Comparison of ENCODE assay signal across 1 cellular context in the genomic region with DNA sequence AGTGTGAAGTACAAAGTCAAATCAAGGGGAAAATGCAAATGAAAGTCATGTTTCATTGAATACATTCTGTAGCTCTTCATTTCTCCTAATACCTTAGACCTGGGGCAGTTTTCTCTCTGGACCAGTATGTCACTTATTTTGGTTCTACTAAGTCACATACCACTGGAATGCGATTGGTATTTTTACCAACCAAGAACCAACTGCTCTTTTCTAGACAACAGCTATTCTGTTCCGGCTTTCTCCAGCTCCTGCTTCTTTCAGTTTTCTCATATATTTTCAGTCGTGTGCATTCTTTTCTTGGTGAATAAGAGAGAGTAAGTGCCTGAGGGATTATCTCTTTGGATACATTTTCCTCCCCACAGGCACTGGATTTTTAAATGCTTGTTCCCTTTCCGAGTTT.
TF ChIP-seq lines count a peak whose summit lies in the region.

No MANE protein-coding gene starts in this region.

TF ChIP-seq in A549, 52 proteins besides CTCF, POLR2A, EP300 and RAD21 (continued from another document):
- TF ChIP-seq, protein P1, sequence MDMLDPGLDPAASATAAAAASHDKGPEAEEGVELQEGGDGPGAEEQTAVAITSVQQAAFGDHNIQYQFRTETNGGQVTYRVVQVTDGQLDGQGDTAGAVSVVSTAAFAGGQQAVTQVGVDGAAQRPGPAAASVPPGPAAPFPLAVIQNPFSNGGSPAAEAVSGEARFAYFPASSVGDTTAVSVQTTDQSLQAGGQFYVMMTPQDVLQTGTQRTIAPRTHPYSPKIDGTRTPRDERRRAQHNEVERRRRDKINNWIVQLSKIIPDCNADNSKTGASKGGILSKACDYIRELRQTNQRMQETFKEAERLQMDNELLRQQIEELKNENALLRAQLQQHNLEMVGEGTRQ (IDR thresholded peaks at IDR 0.05) = no peak
- TF ChIP-seq FOSL2 (IDR thresholded peaks at IDR 0.05) = no peak
- TF ChIP-seq FOSL2 (CRISPR knock-in tag; IDR thresholded peaks at IDR 0.05) = no peak
- TF ChIP-seq HDAC2 (IDR thresholded peaks at IDR 0.05) = no peak
- no peak for TF ChIP-seq HOXB5 (CRISPR knock-in tag; IDR thresholded peaks at IDR 0.05)
- TF ChIP-seq, protein P2, sequence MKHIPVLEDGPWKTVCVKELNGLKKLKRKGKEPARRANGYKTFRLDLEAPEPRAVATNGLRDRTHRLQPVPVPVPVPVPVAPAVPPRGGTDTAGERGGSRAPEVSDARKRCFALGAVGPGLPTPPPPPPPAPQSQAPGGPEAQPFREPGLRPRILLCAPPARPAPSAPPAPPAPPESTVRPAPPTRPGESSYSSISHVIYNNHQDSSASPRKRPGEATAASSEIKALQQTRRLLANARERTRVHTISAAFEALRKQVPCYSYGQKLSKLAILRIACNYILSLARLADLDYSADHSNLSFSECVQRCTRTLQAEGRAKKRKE (CRISPR knock-in tag; IDR thresholded peaks at IDR 0.05; ENCODE audit: low read depth) = no peak
- TF ChIP-seq ZFP36 (IDR thresholded peaks at IDR 0.05; ENCODE audit: borderline replicate concordance, partially characterized antibody) = no peak
- TF ChIP-seq, protein P3, sequence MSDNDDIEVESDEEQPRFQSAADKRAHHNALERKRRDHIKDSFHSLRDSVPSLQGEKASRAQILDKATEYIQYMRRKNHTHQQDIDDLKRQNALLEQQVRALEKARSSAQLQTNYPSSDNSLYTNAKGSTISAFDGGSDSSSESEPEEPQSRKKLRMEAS (IDR thresholded peaks at IDR 0.05) = no peak
